In the genomic region with DNA sequence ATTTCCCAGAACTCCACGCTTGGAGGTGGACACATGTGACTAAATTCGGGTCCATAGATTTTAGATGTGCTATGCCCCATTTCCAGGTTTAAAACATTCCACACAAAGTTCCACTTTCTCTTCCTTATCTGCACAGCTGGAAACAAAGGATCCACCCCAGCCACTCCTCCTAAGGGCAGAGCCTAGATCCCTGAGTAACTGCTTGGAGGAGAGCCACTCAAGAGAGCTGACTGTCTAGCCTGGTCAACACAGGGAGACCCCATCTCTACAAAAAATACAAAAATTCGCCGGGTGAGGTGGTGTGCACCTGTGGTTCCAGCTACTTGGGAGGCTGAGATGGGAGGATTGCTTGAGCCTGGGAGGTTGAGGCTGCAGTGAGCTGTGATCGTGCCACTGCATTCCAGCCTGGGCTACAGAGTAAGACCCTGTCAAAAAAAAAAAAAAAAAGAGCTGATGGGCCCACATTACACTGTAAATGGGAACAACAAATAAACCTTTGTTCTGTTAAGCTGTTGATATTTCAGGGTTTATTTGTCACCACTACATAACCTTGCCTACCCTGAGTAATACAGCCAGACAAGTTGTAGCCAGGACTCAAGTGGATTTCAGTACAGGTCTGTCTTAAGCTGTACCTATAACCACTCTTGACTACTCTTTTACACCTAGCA, we compare ENCODE assay signal across 28 cellular contexts.
"Had no signal": no experiment of that assay in that cellular context is flagged by ENCODE, and none has a peak within 500 bp of the region (broad histone marks: within the 10 kb centered on the region; RNA-seq: fewer than 3 reads in every experiment).

No MANE protein-coding gene starts in this region.

- H3K4me2 ChIP-seq: neural progenitor cell had no signal

- H3K4me3 ChIP-seq: left lung, lower lobe of right lung, neural progenitor cell, ovary, right atrium auricular region, skin epidermis, stomach, thoracic aorta, tibial artery, upper lobe of right lung had no signal

- DNase-seq: kidney glomerular epithelial cell; left cardiac atrium; left lung; lower lobe of right lung; mesendoderm; naive B cell; natural killer cell; nephron progenitor cell; occipital lobe; ovary; stimulated activated CD4-positive, alpha-beta T cell treated with anti-CD3 and anti-CD28 coated beads, Interleukin-12 subunit alpha, Interleukin-12 subunit beta, amount 100 ng/mL, for 4 hours; stimulated activated CD4-positive, alpha-beta T cell treated with anti-CD3 and anti-CD28 coated beads, Interleukin-15, amount 100 ng/mL, for 24 hours; stimulated activated CD4-positive, alpha-beta T cell treated with anti-CD3 and anti-CD28 coated beads, Interleukin-2, amount 100 ng/mL, for 24 hours; stimulated activated CD4-positive, alpha-beta T cell treated with anti-CD3 and anti-CD28 coated beads, Interleukin-4, amount 100 ng/mL, for 1 hour; stimulated activated naive B cell treated with anti-CD40 and anti-IgM and Interleukin-4, amounts not matched to agents 10 μg/mL and 1 μg/mL and 100 μg/mL, for 72 hours; stimulated activated naive CD8-positive, alpha-beta T cell treated with anti-CD3 and anti-CD28 coated beads, Interleukin-15, Interleukin-2, amounts not matched to agents 100 U/mL and 50 U/mL, for 24 hours; stomach; tibial artery; trophoblast cell; upper lobe of right lung had no signal

- H3K27ac ChIP-seq: left lung, lower lobe of right lung, neural progenitor cell, neutrophil, ovary, right atrium auricular region, skin epidermis, stomach, thoracic aorta, tibial artery, upper lobe of right lung had no signal

- H3K36me3 ChIP-seq: left lung, lower lobe of right lung, neural progenitor cell, neutrophil, ovary, right atrium auricular region, stomach, thoracic aorta, tibial artery, upper lobe of right lung had no signal

- ATAC-seq: left cardiac atrium; left lung; lower lobe of right lung; natural killer cell; sciatic nerve; stimulated activated naive B cell treated with anti-CD40 and anti-IgM and Interleukin-4, amounts not matched to agents 10 μg/mL and 1 μg/mL and 100 μg/mL, for 72 hours; stimulated activated naive CD8-positive, alpha-beta T cell treated with anti-CD3 and anti-CD28 coated beads, Interleukin-15, Interleukin-2, amounts not matched to agents 100 U/mL and 50 U/mL, for 24 hours; upper lobe of right lung had no signal

- FAIRE-seq: keratinocyte, urothelium cell line had no signal

- H3K9me3 ChIP-seq: left lung, lower lobe of right lung, neutrophil, ovary, right atrium auricular region, stomach, thoracic aorta, tibial artery, upper lobe of right lung had no signal

- H3K27me3 ChIP-seq: left lung, neural progenitor cell, neutrophil, ovary, right atrium auricular region, stomach, tibial artery, upper lobe of right lung had no signal

- H3K4me1 ChIP-seq: left lung, lower lobe of right lung, neural progenitor cell, right atrium auricular region, stomach, tibial artery, upper lobe of right lung had no signal

- H2AFZ ChIP-seq: neural progenitor cell had no signal
